In the genomic region with DNA sequence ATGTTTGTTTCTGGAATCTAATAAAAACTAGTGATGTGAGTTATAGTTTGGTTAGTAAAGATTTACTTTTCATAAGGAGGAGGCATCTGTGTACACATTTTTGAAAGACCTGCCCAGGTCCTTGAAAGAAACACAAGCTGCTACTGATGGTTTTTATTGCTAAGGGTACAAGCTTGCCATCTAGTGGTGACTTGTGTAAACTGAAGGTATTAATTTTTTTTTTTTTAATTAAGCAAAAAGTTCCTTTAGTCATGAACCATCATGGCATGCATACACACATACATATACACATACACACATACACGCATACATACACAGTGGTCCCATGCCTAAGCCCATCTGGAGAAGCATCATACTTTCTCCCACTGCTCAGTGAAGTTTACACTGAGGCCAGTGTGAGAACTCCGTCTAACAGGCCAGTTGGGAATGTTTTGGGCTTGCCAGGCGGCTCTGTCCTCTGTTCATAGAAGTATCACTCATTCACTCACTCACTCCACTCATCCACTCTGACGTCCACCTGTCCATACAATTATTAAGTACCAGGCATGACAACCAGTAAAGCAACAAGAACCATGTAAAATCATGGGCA, we compare ENCODE assay signal across 10 cellular contexts.
DNase-seq lines count a peak whose midpoint lies in the region; ATAC-seq, FAIRE-seq and TF ChIP-seq lines count a peak whose summit lies in the region.
"Had no signal": no experiment of that assay in that cellular context is flagged by ENCODE, and none has a peak within 500 bp of the region (broad histone marks: within the 10 kb centered on the region; RNA-seq: fewer than 3 reads in every experiment).

No MANE protein-coding gene starts in this region.

- TF ChIP-seq POLR2A in gastroesophageal sphincter (IDR thresholded peaks at IDR 0.05) (no peak), spleen (IDR thresholded peaks at IDR 0.05) (no peak)

- H3K9me3 ChIP-seq in gastroesophageal sphincter (no peaks in the 10 kb centered on the region), spleen (no peaks in the 10 kb centered on the region)
- H3K9me3 ChIP-seq: neutrophil, SJCRH30 had no signal

- DNase-seq in LHCN-M2 (ENCODE audit: low read depth) (peak; percentile 17), spleen (no peak)

- H3K27ac ChIP-seq in gastroesophageal sphincter, result peak overlapping the region; percentile 15 to 73 (median 61)
- no peak overlapping the region for H3K27ac ChIP-seq in spleen
- H3K27ac ChIP-seq: neutrophil, SJCRH30 had no signal

- H3K27me3 ChIP-seq in gastroesophageal sphincter (no peaks in the 10 kb centered on the region), spleen (replicated peaks in 1 of 7) (no peaks in the 10 kb centered on the region)
- H3K27me3 ChIP-seq: SJCRH30 had no signal

- FAIRE-seq in G401.6 (lab: Jason Lieb, UNC), result peak; percentile 95

- H3K4me1 ChIP-seq in gastroesophageal sphincter (peaks cover 2 to 26% (median 4%) of the 10 kb centered on the region in 3 donors), spleen (no peaks in the 10 kb centered on the region)

- H3K4me3 ChIP-seq in gastroesophageal sphincter (no peak overlapping the region), spleen (no peak overlapping the region)
- H3K4me3 ChIP-seq: SJCRH30 had no signal

- ATAC-seq in SK-N-SH treated with all-trans-retinoic acid at 6 μM for 48 hours (peak; percentile 67), gastroesophageal sphincter (peak; percentile 57), HG03460 (IDR thresholded peaks at IDR 0.05; ENCODE audit: unreplicated experiment) (no peak), GM21367 (IDR thresholded peaks at IDR 0.05; ENCODE audit: unreplicated experiment) (no peak), HG03045 (IDR thresholded peaks at IDR 0.05; ENCODE audit: unreplicated experiment) (no peak)

- WGBS in gastroesophageal sphincter (ENCODE audit: low coverage in 1 of 2), 2 donors, result 40 to 51% methylated on average over 2 to 4 of the region's 4 CpGs
- 58 to 72% (median 65%) methylated on average over 4 of the region's 4 CpGs for WGBS in spleen, 5 donors

- TF ChIP-seq EP300 in gastroesophageal sphincter (IDR thresholded peaks at IDR 0.05), result no peak

- H3K36me3 ChIP-seq in gastroesophageal sphincter (no peaks in the 10 kb centered on the region), spleen (no peaks in the 10 kb centered on the region)
- H3K36me3 ChIP-seq: neutrophil, SJCRH30 had no signal

- TF ChIP-seq CTCF in gastroesophageal sphincter (IDR thresholded peaks at IDR 0.05), result peak; percentile 67 to 88 (median 82)
- peak in 7 of 11 experiments; percentile 10 to 57 (median 34) for TF ChIP-seq CTCF in spleen (IDR thresholded peaks at IDR 0.05 in 8 of 11, conservative IDR thresholded peaks at IDR 0.05 in 3 of 11)

- intact Hi-C loops in spleen (cut with DNase I; ENCODE audit: low total_unique reads), result no loop called here

TF ChIP-seq in SK-N-SH treated with all-trans-retinoic acid at 6 μM for 48 hours, 23 proteins besides CTCF, POLR2A, EP300 and RAD21:
- TF ChIP-seq TCF4 (CRISPR knock-in tag; IDR thresholded peaks at IDR 0.05; ENCODE audit: borderline replicate concordance), result no peak
- no peak for TF ChIP-seq TOX (CRISPR knock-in tag; IDR thresholded peaks at IDR 0.05; ENCODE audit: borderline replicate concordance)
- no peak for TF ChIP-seq ZNF70 (CRISPR knock-in tag; IDR thresholded peaks at IDR 0.05)
- TF ChIP-seq, protein P1, sequence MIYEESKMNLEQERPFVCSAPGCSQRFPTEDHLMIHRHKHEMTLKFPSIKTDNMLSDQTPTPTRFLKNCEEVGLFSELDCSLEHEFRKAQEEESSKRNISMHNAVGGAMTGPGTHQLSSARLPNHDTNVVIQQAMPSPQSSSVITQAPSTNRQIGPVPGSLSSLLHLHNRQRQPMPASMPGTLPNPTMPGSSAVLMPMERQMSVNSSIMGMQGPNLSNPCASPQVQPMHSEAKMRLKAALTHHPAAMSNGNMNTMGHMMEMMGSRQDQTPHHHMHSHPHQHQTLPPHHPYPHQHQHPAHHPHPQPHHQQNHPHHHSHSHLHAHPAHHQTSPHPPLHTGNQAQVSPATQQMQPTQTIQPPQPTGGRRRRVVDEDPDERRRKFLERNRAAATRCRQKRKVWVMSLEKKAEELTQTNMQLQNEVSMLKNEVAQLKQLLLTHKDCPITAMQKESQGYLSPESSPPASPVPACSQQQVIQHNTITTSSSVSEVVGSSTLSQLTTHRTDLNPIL (CRISPR knock-in tag; IDR thresholded peaks at IDR 0.05; ENCODE audit: low read depth), result no peak
- no peak for TF ChIP-seq CSDC2 (CRISPR knock-in tag; IDR thresholded peaks at IDR 0.05)
- no peak for TF ChIP-seq PPARA (CRISPR knock-in tag; IDR thresholded peaks at IDR 0.05; ENCODE audit: borderline replicate concordance)
- no peak for TF ChIP-seq ZNF8 (CRISPR knock-in tag; IDR thresholded peaks at IDR 0.05)
- TF ChIP-seq SNAI2 (CRISPR knock-in tag; IDR thresholded peaks at IDR 0.05), result no peak
- no peak for TF ChIP-seq ZFP30 (CRISPR knock-in tag; IDR thresholded peaks at IDR 0.05)
- TF ChIP-seq, protein P2, sequence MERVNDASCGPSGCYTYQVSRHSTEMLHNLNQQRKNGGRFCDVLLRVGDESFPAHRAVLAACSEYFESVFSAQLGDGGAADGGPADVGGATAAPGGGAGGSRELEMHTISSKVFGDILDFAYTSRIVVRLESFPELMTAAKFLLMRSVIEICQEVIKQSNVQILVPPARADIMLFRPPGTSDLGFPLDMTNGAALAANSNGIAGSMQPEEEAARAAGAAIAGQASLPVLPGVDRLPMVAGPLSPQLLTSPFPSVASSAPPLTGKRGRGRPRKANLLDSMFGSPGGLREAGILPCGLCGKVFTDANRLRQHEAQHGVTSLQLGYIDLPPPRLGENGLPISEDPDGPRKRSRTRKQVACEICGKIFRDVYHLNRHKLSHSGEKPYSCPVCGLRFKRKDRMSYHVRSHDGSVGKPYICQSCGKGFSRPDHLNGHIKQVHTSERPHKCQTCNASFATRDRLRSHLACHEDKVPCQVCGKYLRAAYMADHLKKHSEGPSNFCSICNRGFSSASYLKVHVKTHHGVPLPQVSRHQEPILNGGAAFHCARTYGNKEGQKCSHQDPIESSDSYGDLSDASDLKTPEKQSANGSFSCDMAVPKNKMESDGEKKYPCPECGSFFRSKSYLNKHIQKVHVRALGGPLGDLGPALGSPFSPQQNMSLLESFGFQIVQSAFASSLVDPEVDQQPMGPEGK (CRISPR knock-in tag; IDR thresholded peaks at IDR 0.05; ENCODE audit: borderline replicate concordance), result no peak
- TF ChIP-seq ZFP3 (CRISPR knock-in tag; IDR thresholded peaks at IDR 0.05), result no peak
- TF ChIP-seq ARNTL (CRISPR knock-in tag; IDR thresholded peaks at IDR 0.05; ENCODE audit: borderline replicate concordance, low read depth), result no peak
- no peak for TF ChIP-seq ZNF565 (CRISPR knock-in tag; conservative IDR thresholded peaks at IDR 0.05; ENCODE audit: low read depth)
- TF ChIP-seq BACH2 (CRISPR knock-in tag; IDR thresholded peaks at IDR 0.05; ENCODE audit: borderline replicate concordance), result no peak
- TF ChIP-seq ZC3H10 (CRISPR knock-in tag; IDR thresholded peaks at IDR 0.05), result no peak
- TF ChIP-seq CSRNP3 (CRISPR knock-in tag; IDR thresholded peaks at IDR 0.05), result no peak
- TF ChIP-seq ISL1 (CRISPR knock-in tag; IDR thresholded peaks at IDR 0.05), result no peak
- TF ChIP-seq, protein P3, sequence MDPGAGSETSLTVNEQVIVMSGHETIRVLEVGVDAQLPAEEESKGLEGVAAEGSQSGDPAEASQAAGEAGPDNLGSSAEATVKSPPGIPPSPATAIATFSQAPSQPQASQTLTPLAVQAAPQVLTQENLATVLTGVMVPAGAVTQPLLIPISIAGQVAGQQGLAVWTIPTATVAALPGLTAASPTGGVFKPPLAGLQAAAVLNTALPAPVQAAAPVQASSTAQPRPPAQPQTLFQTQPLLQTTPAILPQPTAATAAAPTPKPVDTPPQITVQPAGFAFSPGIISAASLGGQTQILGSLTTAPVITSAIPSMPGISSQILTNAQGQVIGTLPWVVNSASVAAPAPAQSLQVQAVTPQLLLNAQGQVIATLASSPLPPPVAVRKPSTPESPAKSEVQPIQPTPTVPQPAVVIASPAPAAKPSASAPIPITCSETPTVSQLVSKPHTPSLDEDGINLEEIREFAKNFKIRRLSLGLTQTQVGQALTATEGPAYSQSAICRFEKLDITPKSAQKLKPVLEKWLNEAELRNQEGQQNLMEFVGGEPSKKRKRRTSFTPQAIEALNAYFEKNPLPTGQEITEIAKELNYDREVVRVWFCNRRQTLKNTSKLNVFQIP (CRISPR knock-in tag; IDR thresholded peaks at IDR 0.05; ENCODE audit: borderline replicate concordance, low read depth), result no peak

Comparison
In these comparisons a context has a peak if more than half of its experiments do, and no peak if none do; other contexts are left out.
1. ATAC-seq: peak in SK-N-SH treated with all-trans-retinoic acid at 6 μM for 48 hours (single experiment) and gastroesophageal sphincter (single experiment); none in HG03460 (single experiment), GM21367 (single experiment) and HG03045 (single experiment).
2. H3K27ac ChIP-seq: peak in gastroesophageal sphincter (4 of 4); none in spleen (0 of 8).